ENCODE assay signal across 8 cellular contexts in genomic region chr14:72893636-72894322, GRCh38. TPM values are rescaled to one million over a fixed set of nuclear protein-coding genes. Genes with fewer than 3 reads are reported as not detected.
DNase-seq lines count a peak whose midpoint lies in the region; ATAC-seq lines count a peak whose summit lies in the region.

Gene DPF3, minus strand, starts transcription at chr14:72894101. Its CDS starts 13 bp downstream, at chr14:72894088.

- intact Hi-C loops in left colon (cut with DNase I, micrococcal nuclease), result no loop called here

- peak; percentile 98 for DNase-seq in AG20443 (ENCODE audit: low spot score)
- peak; percentile 99 for DNase-seq in NCI-H524 (lab: John Stamatoyannopoulos, UW)
- DNase-seq in activated CD4-positive, alpha-beta T cell treated with anti-CD3 and anti-CD28 coated beads for 48 hours, result peak; percentile 95
- DNase-seq in cortex of kidney (lab: John Stamatoyannopoulos, UW), result peak; percentile 19
- DNase-seq in left colon, result peak; percentile 97 to 99
- DNase-seq in stimulated activated CD4-positive, alpha-beta T cell treated with anti-CD3 and anti-CD28 coated beads, Interleukin-1b, Interleukin-23, amount 100 ng/mL, for 24 hours (ENCODE audit: low read depth in 4 of 4, low spot score in 1 of 4), result peak; percentile 79 to 92 (median 86)

- ATAC-seq in GM19328 (IDR thresholded peaks at IDR 0.05; ENCODE audit: unreplicated experiment) (peak; percentile 97), HG03460 (IDR thresholded peaks at IDR 0.05; ENCODE audit: unreplicated experiment) (peak; percentile 96), left colon (peak; percentile 95)

RNA-seq across cellular contexts. Expression of gene DPF3, which starts in this region (rescaled TPM):
- 10 to 100 TPM in 1 of 2 donors, 1 to 10 TPM in 1; 9.7 to 11.2 TPM for total RNA-seq in left colon

Comparison
In these comparisons a context has a peak if more than half of its experiments do, and no peak if none do; other contexts are left out.
1. Peak in every context shown above with its lines: DNase-seq and ATAC-seq.
2. DNase-seq: peak in every context shown above with its lines; median percentile 99 in NCI-H524; 98 in AG20443; 98 in left colon; 95 in activated CD4-positive, alpha-beta T cell treated with anti-CD3 and anti-CD28 coated beads for 48 hours; 86 in stimulated activated CD4-positive, alpha-beta T cell treated with anti-CD3 and anti-CD28 coated beads, Interleukin-1b, Interleukin-23, amount 100 ng/mL, for 24 hours; 19 in cortex of kidney.